In genomic region chr20:50165687-50166554, GRCh38 we compare ENCODE assay signal across 8 cellular contexts. TPM values are rescaled to one million over a fixed set of nuclear protein-coding genes. Genes with fewer than 3 reads are reported as not detected.
A peak's percentile ranks its signal among the peaks of the same experiment; 100 is the strongest.
DNase-seq lines count a peak whose midpoint lies in the region; ATAC-seq and TF ChIP-seq lines count a peak whose summit lies in the region.

No MANE protein-coding gene starts in this region.

- peak overlapping the region; percentile 20 for H3K27ac Mint-ChIP-seq in neural progenitor cell

- no peaks in the 10 kb centered on the region for H4K20me1 ChIP-seq in GM23248 (ENCODE audit: insufficient read depth)
- H4K20me1 ChIP-seq in neural progenitor cell (ENCODE audit: low read depth) = no peaks in the 10 kb centered on the region

- no peaks in the 10 kb centered on the region for H3K9me2 ChIP-seq in GM23248 (ENCODE audit: insufficient read depth)

- peaks cover 26% of the 10 kb centered on the region for H3F3A ChIP-seq in GM23248 (ENCODE audit: insufficient read depth)
- peaks cover 22% of the 10 kb centered on the region for H3F3A ChIP-seq in neural progenitor cell (ENCODE audit: low read depth)

- H3K27ac ChIP-seq in GM23248 (peak overlapping the region; percentile 96), foreskin keratinocyte (peak overlapping the region; percentile 97), neural progenitor cell (no peak overlapping the region), stomach (peak overlapping the region; percentile 52 to 90 (median 81))

- H3K4me2 ChIP-seq in GM23248 (ENCODE audit: unreplicated experiment) (peak overlapping the region; percentile 91), neural progenitor cell (peak overlapping the region; percentile 78)

- H3K4me3 Mint-ChIP-seq in neural progenitor cell = peak overlapping the region; percentile 59

- peaks cover 32% of the 10 kb centered on the region for H3K4me1 ChIP-seq in GM23248 (ENCODE audit: insufficient read depth)
- peaks cover 18% of the 10 kb centered on the region for H3K4me1 ChIP-seq in foreskin keratinocyte
- peaks cover 9% of the 10 kb centered on the region for H3K4me1 ChIP-seq in neural progenitor cell
- peaks cover 17 to 53% (median 22%) of the 10 kb centered on the region in 4 donors for H3K4me1 ChIP-seq in stomach

- TF ChIP-seq CTCF in foreskin keratinocyte (conservative IDR thresholded peaks at IDR 0.05) (peak; percentile 37), neural progenitor cell (IDR thresholded peaks at IDR 0.05) (no peak), stomach (IDR thresholded peaks at IDR 0.05) (no peak)

- H3K36me3 ChIP-seq in GM23248 (ENCODE audit: low read depth) (no peaks in the 10 kb centered on the region), neural progenitor cell (no peaks in the 10 kb centered on the region), stomach (no peaks in the 10 kb centered on the region)

- TF ChIP-seq EP300 in stomach (IDR thresholded peaks at IDR 0.05) = peak; percentile 81

- peaks cover 5% of the 10 kb centered on the region for H3K9me3 Mint-ChIP-seq in neural progenitor cell

- H3K9me3 ChIP-seq in GM23248 (ENCODE audit: low read depth) (no peaks in the 10 kb centered on the region), neural progenitor cell (ENCODE audit: low read depth) (no peaks in the 10 kb centered on the region), stomach (no peaks in the 10 kb centered on the region)

- intact Hi-C loops in stomach (cut with DNase I; ENCODE audit: low total_unique reads) = no loop called here

- WGBS in GM23248 (ENCODE audit: low coverage in 1 of 2, low lambda C conversion rate in 2 of 2, missing lambda C conversion rate in 2 of 2), 2 experiments = 1% methylated on average over 20 of the region's 20 CpGs
- WGBS in stomach, 5 donors = 5 to 11% (median 7%) methylated on average over 20 of the region's 20 CpGs

- H3K27me3 ChIP-seq in GM23248 (replicated peaks; ENCODE audit: insufficient read depth) = no peaks in the 10 kb centered on the region
- H3K27me3 ChIP-seq in foreskin keratinocyte = no peaks in the 10 kb centered on the region
- H3K27me3 ChIP-seq in neural progenitor cell = no peaks in the 10 kb centered on the region
- H3K27me3 ChIP-seq in stomach = no peaks in the 10 kb centered on the region

- H3K4me3 ChIP-seq in GM23248 (peak overlapping the region; percentile 69), neural progenitor cell (peak overlapping the region; percentile 42), stomach (peak overlapping the region; percentile 17 to 24 (median 19))

- H3K36me3 Mint-ChIP-seq in neural progenitor cell = no peaks in the 10 kb centered on the region

- in situ Hi-C loops in GM23248 (cut with MboI) = no loop called here

- H3K4me1 Mint-ChIP-seq in neural progenitor cell = peaks cover 41% of the 10 kb centered on the region

- H3K79me2 ChIP-seq in GM23248 (ENCODE audit: insufficient read depth) = no peaks in the 10 kb centered on the region
- no peaks in the 10 kb centered on the region for H3K79me2 ChIP-seq in neural progenitor cell (ENCODE audit: low read depth)

- peak overlapping the region; percentile 68 for H2AFZ ChIP-seq in GM23248
- peak overlapping the region; percentile 84 for H2AFZ ChIP-seq in neural progenitor cell (replicated peaks)

- TF ChIP-seq POLR2A in stomach (IDR thresholded peaks at IDR 0.05) = no peak

- DNase-seq in DMS53 treated with DMSO at 0.1 percent for 48 hours (lab: John Stamatoyannopoulos, UW; ENCODE audit: unreplicated experiment) (peak; percentile 97), GM23248 (peak; percentile 100), M059J (ENCODE audit: low read depth) (peak; percentile 100), SHP77 (lab: John Stamatoyannopoulos, UW) (peak; percentile 98), foreskin keratinocyte (peak; percentile 99), neural progenitor cell (ENCODE audit: low spot score) (peak; percentile 87), stomach (peak; percentile 95)
- peak; percentile 67 for DNase-seq in activated gamma-delta T cell treated with anti-CD3 and anti-CD28 coated beads, Interleukin-2, amount 50 U/mL, for 16 hours (ENCODE audit: low read depth)

- peak; percentile 95 for ATAC-seq in foreskin keratinocyte

- H3K9ac ChIP-seq in GM23248 = peak overlapping the region; percentile 84
- H3K9ac ChIP-seq in neural progenitor cell = no peak overlapping the region

- peaks cover 10% of the 10 kb centered on the region for H3K27me3 Mint-ChIP-seq in neural progenitor cell (ENCODE audit: insufficient read depth, low read depth)

RNA-seq across cellular contexts. Expression of gene PEDS1, which starts 12.4 kb away (rescaled TPM):
- total RNA-seq in GM23248 (2014; rRNA removed; shearing (Covaris generic)) = 54.6 and 55.7 TPM in 2 replicates
- polyA plus RNA-seq in GM23248 (2016; fragmentation: Nextera tagmentation; extraction: Ambion mirVana) (53.9 and 54.0 TPM in 2 replicates), foreskin keratinocyte (57.0 and 65.6 TPM in 2 replicates), stomach (10 to 100 TPM; 10.5 to 28.7 (median 15.5) TPM)
- total RNA-seq in M059J (2014; rRNA removed; shearing (Covaris generic)) = 49.6 and 61.9 TPM in 2 replicates
- total RNA-seq in foreskin keratinocyte (58.2 and 67.4 TPM in 2 replicates), neural progenitor cell (ENCODE audit: low replicate concordance) (9.5 and 21.6 TPM in 2 replicates), stomach (10 to 100 TPM in 3 of 5 donors, 1 to 10 TPM in 2; 1.8 to 79.4 (median 19.4) TPM)

RNA-seq across cellular contexts. Expression of gene CEBPB, which starts 24.7 kb away (rescaled TPM):
- total RNA-seq in GM23248 (2014; rRNA removed; shearing (Covaris generic)) = 54.4 and 73.8 TPM in 2 replicates
- polyA plus RNA-seq in GM23248 (2016; fragmentation: Nextera tagmentation; extraction: Ambion mirVana) (46.5 and 47.1 TPM in 2 replicates), foreskin keratinocyte (31.9 and 32.3 TPM in 2 replicates), stomach (10 to 100 TPM; 24.5 to 41.5 (median 30.2) TPM)
- total RNA-seq in M059J (2014; rRNA removed; shearing (Covaris generic)) = 37.7 and 51.8 TPM in 2 replicates
- total RNA-seq in foreskin keratinocyte (24.1 and 25.7 TPM in 2 replicates), neural progenitor cell (ENCODE audit: low replicate concordance) (1.8 and 2.9 TPM in 2 replicates), stomach (100 to 1,000 TPM in 2 of 5 donors, 10 to 100 TPM in 3; 21.1 to 200 (median 37.1) TPM)

RNA-seq across cellular contexts. Expression of gene UBE2V1, which starts 53.0 kb away (rescaled TPM):
- 41.7 and 49.1 TPM in 2 replicates for total RNA-seq in GM23248 (2014; rRNA removed; shearing (Covaris generic))
- polyA plus RNA-seq in GM23248 (2016; fragmentation: Nextera tagmentation; extraction: Ambion mirVana) (186 and 197 TPM in 2 replicates), foreskin keratinocyte (82.0 and 85.8 TPM in 2 replicates), stomach (10 to 100 TPM; 64.7 to 90.3 (median 80.3) TPM)
- 135 and 170 TPM in 2 replicates for total RNA-seq in M059J (2014; rRNA removed; shearing (Covaris generic))
- total RNA-seq in foreskin keratinocyte (79.8 and 81.9 TPM in 2 replicates), neural progenitor cell (ENCODE audit: low replicate concordance) (121 and 143 TPM in 2 replicates), stomach (100 to 1,000 TPM in 1 of 5 donors, 10 to 100 TPM in 4; 52.6 to 111 (median 61.8) TPM)

Comparison
In these comparisons a context has a peak if more than half of its experiments do, and no peak if none do; other contexts are left out.
1. H3K4me3 ChIP-seq: peak in every context shown above with its lines; median percentile 69 in GM23248; 42 in neural progenitor cell; 19 in stomach.